ENCODE assay signal across 8 cellular contexts in the genomic region with DNA sequence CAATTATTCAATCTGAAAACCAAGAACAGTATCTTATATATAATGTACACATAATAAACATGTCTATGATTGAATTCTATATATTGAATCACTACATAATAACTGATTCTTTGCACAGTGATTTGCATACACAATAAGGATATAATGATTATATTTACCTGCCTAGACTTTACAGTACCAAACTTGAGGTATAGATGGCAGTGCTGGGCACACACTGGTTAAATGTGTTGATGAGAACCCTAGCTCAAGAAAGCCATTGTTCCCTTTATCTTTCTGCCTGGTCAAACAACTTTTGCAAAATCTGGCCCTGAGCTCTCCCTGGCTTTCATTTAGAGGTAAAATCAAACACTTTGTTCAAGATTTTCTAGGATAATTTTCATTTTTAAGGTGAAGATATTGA.
DNase-seq lines count a peak whose midpoint lies in the region; ATAC-seq and TF ChIP-seq lines count a peak whose summit lies in the region.

No MANE protein-coding gene starts in this region.

- H3K27ac ChIP-seq in mammary epithelial cell (ENCODE audit: insufficient read depth, low read depth, low read length): no peak overlapping the region

- dilution Hi-C loops in mammary epithelial cell (cut with HindIII; ENCODE audit: low sequenced_read_pairs): no loop called here

- no peak overlapping the region for H2AFZ ChIP-seq in mammary epithelial cell (ENCODE audit: low read depth, low read length)

- ATAC-seq in GM19025 (IDR thresholded peaks at IDR 0.05; ENCODE audit: low read depth, unreplicated experiment) (peak; percentile 82), HG03039 (IDR thresholded peaks at IDR 0.05; ENCODE audit: unreplicated experiment) (no peak)

- H3K4me3 ChIP-seq in mammary epithelial cell (replicated peaks in 1 of 3; ENCODE audit: insufficient read depth in 1 of 3, low read depth in 2 of 3, low read length in 3 of 3): no peak overlapping the region

- H3K36me3 ChIP-seq in mammary epithelial cell (ENCODE audit: insufficient read depth, low read length): no peaks in the 10 kb centered on the region

- in situ Hi-C loops in mammary epithelial cell (cut with MboI; ENCODE audit: low sequenced_read_pairs in 2 of 2): no loop called here

- no TSS peak for BruUV-seq in mammary epithelial cell (replicated peaks; lab: Mats Ljungman, UMichigan)

- H3K4me1 ChIP-seq in mammary epithelial cell (ENCODE audit: insufficient read depth, low read length): no peaks in the 10 kb centered on the region

- DNase-seq in AG09319 (ENCODE audit: extremely low read depth, low read depth) (no peak), HT-29 (ENCODE audit: low spot score) (peak; percentile 38), mammary epithelial cell (peak; percentile 1), inferior parietal cortex (ENCODE audit: extremely low spot score) (no peak), putamen (ENCODE audit: low spot score) (no peak), NCI-H187 treated with DMSO at 0.1 percent for 48 hours (lab: John Stamatoyannopoulos, UW) (no peak)

- H3K27me3 ChIP-seq in mammary epithelial cell (ENCODE audit: insufficient read depth, low read length): no peaks in the 10 kb centered on the region

- no peak overlapping the region for H3K9ac ChIP-seq in mammary epithelial cell (ENCODE audit: insufficient read depth, low read length)

- no peaks in the 10 kb centered on the region for H3K79me2 ChIP-seq in mammary epithelial cell (ENCODE audit: insufficient read depth, low read length)

- no peak overlapping the region for H3K4me2 ChIP-seq in mammary epithelial cell (ENCODE audit: insufficient read depth, low read depth, low read length)

- intact Hi-C loops in mammary epithelial cell (cut with micrococcal nuclease): no loop called here

- no peaks in the 10 kb centered on the region for H3K9me3 ChIP-seq in mammary epithelial cell (replicated peaks; ENCODE audit: insufficient read depth, low read length)

- H4K20me1 ChIP-seq in mammary epithelial cell (ENCODE audit: insufficient read depth, low read length): no peaks in the 10 kb centered on the region

- CTCF ChIA-PET in mammary epithelial cell (lab: Charles Lee; ENCODE audit: low non-redundant PET): no interaction called here

- peak; percentile 20 for TF ChIP-seq CTCF in AG09319 (IDR thresholded peaks at IDR 0.05; ENCODE audit: low read depth, low read length)
- TF ChIP-seq CTCF in mammary epithelial cell (conservative IDR thresholded peaks at IDR 0.05 in 1 of 2, IDR thresholded peaks at IDR 0.05 in 1 of 2; ENCODE audit: extremely low read depth in 1 of 2, insufficient read depth in 1 of 2, low read depth in 1 of 2, low read length in 2 of 2): peak; percentile 47 to 50

Comparison
In these comparisons a context has a peak if more than half of its experiments do, and no peak if none do; other contexts are left out.
1. DNase-seq: peak in HT-29 (single experiment) and mammary epithelial cell (single experiment); none in AG09319 (single experiment), inferior parietal cortex (single experiment), putamen (single experiment) and NCI-H187 treated with DMSO at 0.1 percent for 48 hours (single experiment).